Comparison of ENCODE assay signal across 8 cellular contexts in the genomic region with DNA sequence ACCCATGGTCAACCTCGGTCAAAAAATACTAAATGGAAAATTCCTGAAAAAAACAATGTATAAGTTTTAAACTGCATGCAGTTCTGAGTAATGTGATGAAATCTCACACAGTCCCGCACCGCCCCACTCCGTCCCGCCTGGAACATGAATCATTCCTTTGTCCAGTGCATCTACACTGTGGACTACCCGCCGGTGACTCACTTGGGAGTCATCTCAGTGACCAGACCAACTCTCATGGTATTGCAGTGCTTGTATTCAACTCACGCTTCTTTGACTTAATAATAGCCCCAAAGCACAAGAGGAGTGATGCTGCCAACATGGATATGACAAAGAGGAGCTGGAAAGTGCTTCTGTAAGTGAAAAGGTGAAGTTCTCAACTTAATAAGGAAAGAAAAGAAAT. TPM values are rescaled to one million over a fixed set of nuclear protein-coding genes. Genes with fewer than 3 reads are reported as not detected.
DNase-seq lines count a peak whose midpoint lies in the region; ATAC-seq and TF ChIP-seq lines count a peak whose summit lies in the region.

No MANE protein-coding gene starts in this region.

- no peak for TF ChIP-seq POLR2A in esophagus squamous epithelium (IDR thresholded peaks at IDR 0.05)

- H3K4me1 ChIP-seq in esophagus squamous epithelium = peaks cover 0 to 38% (median 9%) of the 10 kb centered on the region in 3 donors

- no peaks in the 10 kb centered on the region for H3K36me3 ChIP-seq in esophagus squamous epithelium

- intact Hi-C loops in head of caudate nucleus (cut with DNase I) = no loop called here
- intact Hi-C loops in esophagus squamous epithelium (cut with DNase I) = no loop called here

- no peak overlapping the region for H3K4me3 ChIP-seq in esophagus squamous epithelium

- no peak for TF ChIP-seq CTCF in esophagus squamous epithelium (IDR thresholded peaks at IDR 0.05)

- no peak for ATAC-seq in HG03521 (IDR thresholded peaks at IDR 0.05; ENCODE audit: unreplicated experiment)

- 29 to 53% methylated on average over 8 of the region's 8 CpGs for WGBS in esophagus squamous epithelium, 2 donors

- no peaks in the 10 kb centered on the region for H3K9me3 ChIP-seq in esophagus squamous epithelium

- no peaks in the 10 kb centered on the region for H3K27me3 ChIP-seq in esophagus squamous epithelium

- peak overlapping the region in 2 of 4 donors; percentile 46 to 56 for H3K27ac ChIP-seq in esophagus squamous epithelium

- peak; percentile 93 for DNase-seq in GM04503 (ENCODE audit: low read depth)
- peak; percentile 99 for DNase-seq in SW480 (ENCODE audit: low spot score)
- peak; percentile 5 to 93 (median 68) for DNase-seq in head of caudate nucleus
- peak; percentile 99 for DNase-seq in renal cortical epithelial cell (ENCODE audit: low read depth)
- DNase-seq in stimulated activated naive CD4-positive, alpha-beta T cell (lab: John Stamatoyannopoulos, UW) = no peak
- DNase-seq in esophagus squamous epithelium (lab: John Stamatoyannopoulos, UW) = no peak
- DNase-seq in T-helper 1 cell = no peak

RNA-seq across cellular contexts. Expression of a gene that starts 48.8 kb away (rescaled TPM):
- total RNA-seq in renal cortical epithelial cell (10.9 and 18.9 TPM in 2 replicates), esophagus squamous epithelium (10 to 100 TPM; 33.5 to 73.6 (median 61.0) TPM)

Comparison
In these comparisons a context has a peak if more than half of its experiments do, and no peak if none do; other contexts are left out.
1. DNase-seq: peak in GM04503 (single experiment), SW480 (single experiment), head of caudate nucleus (42 of 42) and renal cortical epithelial cell (single experiment); none in stimulated activated naive CD4-positive, alpha-beta T cell (0 of 6), esophagus squamous epithelium (single experiment) and T-helper 1 cell (0 of 5).